20 cellular contexts compared by ENCODE assay signal in the genomic region with DNA sequence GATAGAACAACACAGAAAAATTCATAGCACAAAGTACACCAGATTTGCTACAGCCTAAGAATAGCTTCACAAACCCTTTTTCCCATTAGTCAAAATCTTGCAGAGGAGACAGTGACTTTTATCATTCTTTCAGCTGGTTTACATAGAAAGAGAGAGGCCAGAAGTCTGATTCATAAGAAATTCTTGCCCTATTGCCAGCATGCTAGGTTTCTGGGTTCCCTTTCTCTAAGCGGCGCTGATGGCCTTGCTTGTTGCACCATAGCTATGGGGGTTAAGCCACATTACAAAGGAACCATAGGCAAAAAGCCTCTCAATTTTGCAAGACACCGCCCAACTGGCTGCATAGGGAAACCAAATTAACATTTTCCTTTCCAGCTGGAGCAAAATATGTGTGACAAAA.
DNase-seq lines count a peak whose midpoint lies in the region; ATAC-seq, FAIRE-seq and TF ChIP-seq lines count a peak whose summit lies in the region.
"Had no signal": no experiment of that assay in that cellular context is flagged by ENCODE, and none has a peak within 500 bp of the region (broad histone marks: within the 10 kb centered on the region; RNA-seq: fewer than 3 reads in every experiment).

No MANE protein-coding gene starts in this region.

- CTCF ChIA-PET in MCF 10A (lab: Yijun Ruan, JAX) = interaction anchor here (0.6 to 1.8 kb wide), 6 partner anchors 15 to 785 kb away, joined by 3 to 6 read pairs (median 4); no protein-coding TSS in a partner anchor

- no peak overlapping the region for H3K9ac ChIP-seq in kidney (ENCODE audit: low read length in 2 of 2)

- POLR2A ChIA-PET in MCF 10A (lab: Yijun Ruan, JAX) = interaction anchor here (0.7 kb wide), 2 partner anchors 9 to 46 kb away, joined by 3 to 4 read pairs; no protein-coding TSS in a partner anchor

- H3K27ac ChIP-seq in breast epithelium (no peak overlapping the region), kidney (ENCODE audit: low read depth in 2 of 2, low read length in 2 of 2) (no peak overlapping the region)
- H3K27ac ChIP-seq: A549, body of pancreas, SJCRH30 had no signal

- H3K4me3 Mint-ChIP-seq in MCF 10A (ENCODE audit: unreplicated experiment) = no peak overlapping the region
- no peak overlapping the region for H3K4me3 Mint-ChIP-seq in T-helper 17 cell
- no peak overlapping the region for H3K4me3 Mint-ChIP-seq in activated T-helper 17 cell treated with anti-CD3 and anti-CD28 coated beads, Interleukin-2, amount 50 U/mL, for 72 hours
- H3K4me3 Mint-ChIP-seq: activated CD4-positive, alpha-beta memory T cell treated with anti-CD3 and anti-CD28 coated beads for 36 hours; stimulated activated naive B cell treated with anti-CD40 and anti-IgM and Interleukin-4, amounts not matched to agents 10 μg/mL and 1 μg/mL and 100 μg/mL, for 72 hours had no signal

- H3K4me3 ChIP-seq in breast epithelium (no peak overlapping the region), kidney (ENCODE audit: low read length in 2 of 2) (no peak overlapping the region)
- H3K4me3 ChIP-seq: A549, body of pancreas, SJCRH30 had no signal

- BruUV-seq in MCF 10A (replicated peaks; lab: Mats Ljungman, UMichigan) = no TSS peak

- H3K4me1 ChIP-seq in breast epithelium (no peaks in the 10 kb centered on the region), kidney (ENCODE audit: control insufficient read depth in 1 of 2, insufficient read depth in 1 of 2, low read depth in 1 of 2, low read length in 2 of 2) (no peaks in the 10 kb centered on the region)
- H3K4me1 ChIP-seq: body of pancreas, SJCRH30 had no signal

- H3K27me3 ChIP-seq in breast epithelium = no peaks in the 10 kb centered on the region
- H3K27me3 ChIP-seq: body of pancreas had no signal

- H3K9me3 Mint-ChIP-seq in MCF 10A (ENCODE audit: unreplicated experiment) = no peaks in the 10 kb centered on the region
- no peaks in the 10 kb centered on the region for H3K9me3 Mint-ChIP-seq in activated T-helper 17 cell treated with anti-CD3 and anti-CD28 coated beads, Interleukin-2, amount 50 U/mL, for 72 hours

- intact Hi-C loops in MCF 10A (cut with micrococcal nuclease) (no loop called here), breast epithelium (cut with DNase I; ENCODE audit: low total_unique reads) (no loop called here), kidney (cut with DNase I) (no loop called here)

- FAIRE-seq in kidney (lab: Jason Lieb, UNC) = no peak
- FAIRE-seq: A549, frontal cortex, H54, TTC549 had no signal

- H3K9me3 ChIP-seq in breast epithelium (peaks cover 0 to 2% of the 10 kb centered on the region in 2 donors), T-helper 17 cell (ENCODE audit: control insufficient read depth, low read length, poor library complexity, severe bottlenecking) (no peaks in the 10 kb centered on the region), kidney (ENCODE audit: control insufficient read depth in 1 of 2, low read length in 2 of 2) (peaks cover 0 to under 1% of the 10 kb centered on the region in 2 donors)

- peaks cover 17% of the 10 kb centered on the region for H3K27me3 Mint-ChIP-seq in MCF 10A (ENCODE audit: insufficient read depth, unreplicated experiment)
- peaks cover 75% of the 10 kb centered on the region for H3K27me3 Mint-ChIP-seq in T-helper 17 cell
- peaks cover 42% of the 10 kb centered on the region for H3K27me3 Mint-ChIP-seq in activated T-helper 17 cell treated with anti-CD3 and anti-CD28 coated beads, Interleukin-2, amount 50 U/mL, for 72 hours

- H3K36me3 Mint-ChIP-seq in MCF 10A (ENCODE audit: insufficient read depth, unreplicated experiment) (peaks cover 11% of the 10 kb centered on the region), T-helper 17 cell (ENCODE audit: low read depth) (peaks cover 4% of the 10 kb centered on the region)
- H3K36me3 Mint-ChIP-seq in activated T-helper 17 cell treated with anti-CD3 and anti-CD28 coated beads, Interleukin-2, amount 50 U/mL, for 72 hours (ENCODE audit: low read depth) = peaks cover 5% of the 10 kb centered on the region
- H3K36me3 Mint-ChIP-seq: activated CD4-positive, alpha-beta memory T cell treated with anti-CD3 and anti-CD28 coated beads for 36 hours; stimulated activated naive B cell treated with anti-CD40 and anti-IgM and Interleukin-4, amounts not matched to agents 10 μg/mL and 1 μg/mL and 100 μg/mL, for 72 hours had no signal

- ATAC-seq in T-helper 17 cell (no peak), HG02610 (IDR thresholded peaks at IDR 0.05; ENCODE audit: unreplicated experiment) (no peak)
- ATAC-seq in activated T-helper 17 cell treated with anti-CD3 and anti-CD28 coated beads, Interleukin-2, amount 50 U/mL, for 72 hours (replicated peaks) = no peak
- ATAC-seq: A549; body of pancreas; stimulated activated naive B cell treated with anti-CD40 and anti-IgM and Interleukin-4, amounts not matched to agents 10 μg/mL and 1 μg/mL and 100 μg/mL, for 72 hours had no signal

- H3K36me3 ChIP-seq in breast epithelium = no peaks in the 10 kb centered on the region
- no peaks in the 10 kb centered on the region for H3K36me3 ChIP-seq in kidney (ENCODE audit: control insufficient read depth in 1 of 2, insufficient read depth in 2 of 2, low read length in 2 of 2)
- H3K36me3 ChIP-seq: SJCRH30 had no signal

- peak; percentile 63 for DNase-seq in MCF 10A (ENCODE audit: unreplicated experiment)
- DNase-seq in breast epithelium (ENCODE audit: low spot score in 2 of 2) = no peak
- peak; percentile 56 for DNase-seq in SKM-1 (lab: John Stamatoyannopoulos, UW; ENCODE audit: unreplicated experiment)
- DNase-seq in fibroblast of peridontal ligament (ENCODE audit: extremely low read depth) = peak; percentile 93
- DNase-seq in T-helper 17 cell = no peak
- no peak for DNase-seq in kidney
- DNase-seq: activated CD4-positive, alpha-beta memory T cell treated with anti-CD3 and anti-CD28 coated beads for 36 hours; activated effector memory CD4-positive, alpha-beta T cell treated with Interleukin-2 at 50 U/mL for 16 hours; body of pancreas; Calu3; Karpas-422; NCI-H2029 treated with DMSO at 0.1 percent for 48 hours; SJCRH30; stimulated activated naive B cell treated with anti-CD40 and anti-IgM and Interleukin-4, amounts not matched to agents 10 μg/mL and 1 μg/mL and 100 μg/mL, for 72 hours had no signal

- H3K27ac Mint-ChIP-seq in MCF 10A (ENCODE audit: low read depth, unreplicated experiment) = no peak overlapping the region
- H3K27ac Mint-ChIP-seq in T-helper 17 cell = no peak overlapping the region
- H3K27ac Mint-ChIP-seq in activated T-helper 17 cell treated with anti-CD3 and anti-CD28 coated beads, Interleukin-2, amount 50 U/mL, for 72 hours = no peak overlapping the region
- H3K27ac Mint-ChIP-seq: activated CD4-positive, alpha-beta memory T cell treated with anti-CD3 and anti-CD28 coated beads for 36 hours; stimulated activated naive B cell treated with anti-CD40 and anti-IgM and Interleukin-4, amounts not matched to agents 10 μg/mL and 1 μg/mL and 100 μg/mL, for 72 hours had no signal

- peaks cover 13% of the 10 kb centered on the region for H3K4me1 Mint-ChIP-seq in MCF 10A (ENCODE audit: insufficient read depth, unreplicated experiment)
- peaks cover 2% of the 10 kb centered on the region for H3K4me1 Mint-ChIP-seq in T-helper 17 cell
- H3K4me1 Mint-ChIP-seq in activated T-helper 17 cell treated with anti-CD3 and anti-CD28 coated beads, Interleukin-2, amount 50 U/mL, for 72 hours = no peaks in the 10 kb centered on the region
- H3K4me1 Mint-ChIP-seq: stimulated activated naive B cell treated with anti-CD40 and anti-IgM and Interleukin-4, amounts not matched to agents 10 μg/mL and 1 μg/mL and 100 μg/mL, for 72 hours had no signal

- TF ChIP-seq CTCF in MCF 10A (IDR thresholded peaks at IDR 0.05; ENCODE audit: unreplicated experiment) (no peak), breast epithelium (IDR thresholded peaks at IDR 0.05) (no peak), kidney (IDR thresholded peaks at IDR 0.05; ENCODE audit: borderline replicate concordance, extremely low read depth, insufficient read depth) (no peak)

- no peak for TF ChIP-seq POLR2A in breast epithelium (IDR thresholded peaks at IDR 0.05)

Comparison
In these comparisons a context has a peak if more than half of its experiments do, and no peak if none do; other contexts are left out.
1. DNase-seq: peak in MCF 10A (single experiment), SKM-1 (single experiment) and fibroblast of peridontal ligament (single experiment); none in breast epithelium (0 of 2), T-helper 17 cell (0 of 3) and kidney (single experiment).